In the genomic region with DNA sequence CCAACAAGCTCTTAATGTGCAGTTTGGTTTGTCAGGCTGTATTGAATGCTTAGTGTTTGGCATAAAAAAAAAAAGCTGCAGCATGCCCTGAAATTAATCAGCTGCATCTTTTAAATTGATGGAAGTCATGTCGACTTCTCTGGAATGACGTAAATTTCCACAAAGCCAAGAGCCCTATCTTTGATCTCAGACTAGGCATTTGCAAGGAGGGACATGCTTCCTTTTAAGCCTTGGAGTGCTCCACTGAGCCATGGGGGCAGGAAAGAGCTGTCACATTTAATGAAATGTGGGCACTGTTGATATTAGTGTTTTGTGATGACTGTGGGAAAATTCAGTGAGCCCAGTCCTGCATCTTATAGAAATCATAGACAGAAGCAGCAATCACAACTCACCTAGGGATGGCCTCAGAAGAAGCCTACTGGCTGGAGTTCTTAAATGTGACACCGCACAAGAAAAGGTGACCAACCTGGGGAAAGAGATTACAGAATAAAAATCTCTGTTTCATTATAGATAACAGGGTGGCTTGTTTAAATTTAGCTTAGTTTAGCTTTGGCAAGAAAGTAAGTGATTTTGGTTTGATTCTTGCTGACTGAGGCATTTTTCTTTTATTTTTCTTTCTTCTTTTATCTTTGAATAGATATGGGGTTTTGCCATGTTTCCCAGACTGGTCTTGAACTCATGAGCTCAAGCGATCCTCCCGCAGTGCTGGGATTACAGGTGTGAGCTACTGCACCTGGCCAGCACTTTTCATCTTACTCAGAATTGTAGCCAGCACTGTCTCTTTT, we compare ENCODE assay signal across 1 cellular context.
TF ChIP-seq lines count a peak whose summit lies in the region.

No MANE protein-coding gene starts in this region.

TF ChIP-seq in SK-N-SH, 30 proteins besides CTCF, POLR2A, EP300 and RAD21 (continued from another document):
- TF ChIP-seq, protein P1, sequence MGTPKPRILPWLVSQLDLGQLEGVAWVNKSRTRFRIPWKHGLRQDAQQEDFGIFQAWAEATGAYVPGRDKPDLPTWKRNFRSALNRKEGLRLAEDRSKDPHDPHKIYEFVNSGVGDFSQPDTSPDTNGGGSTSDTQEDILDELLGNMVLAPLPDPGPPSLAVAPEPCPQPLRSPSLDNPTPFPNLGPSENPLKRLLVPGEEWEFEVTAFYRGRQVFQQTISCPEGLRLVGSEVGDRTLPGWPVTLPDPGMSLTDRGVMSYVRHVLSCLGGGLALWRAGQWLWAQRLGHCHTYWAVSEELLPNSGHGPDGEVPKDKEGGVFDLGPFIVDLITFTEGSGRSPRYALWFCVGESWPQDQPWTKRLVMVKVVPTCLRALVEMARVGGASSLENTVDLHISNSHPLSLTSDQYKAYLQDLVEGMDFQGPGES (IDR thresholded peaks at IDR 0.05; ENCODE audit: low read depth, low read length) = no peak
- no peak for TF ChIP-seq GABPA (IDR thresholded peaks at IDR 0.05; ENCODE audit: low read depth)
- TF ChIP-seq USF1 (IDR thresholded peaks at IDR 0.05; ENCODE audit: borderline replicate concordance, low read depth) = no peak
- peak; percentile 58; the same call in 1 of the 2 replicates for TF ChIP-seq NFIC (IDR thresholded peaks at IDR 0.05; ENCODE audit: borderline replicate concordance)
- no peak for TF ChIP-seq RFX5 (IDR thresholded peaks at IDR 0.05; ENCODE audit: low read length)
- TF ChIP-seq, protein P2, sequence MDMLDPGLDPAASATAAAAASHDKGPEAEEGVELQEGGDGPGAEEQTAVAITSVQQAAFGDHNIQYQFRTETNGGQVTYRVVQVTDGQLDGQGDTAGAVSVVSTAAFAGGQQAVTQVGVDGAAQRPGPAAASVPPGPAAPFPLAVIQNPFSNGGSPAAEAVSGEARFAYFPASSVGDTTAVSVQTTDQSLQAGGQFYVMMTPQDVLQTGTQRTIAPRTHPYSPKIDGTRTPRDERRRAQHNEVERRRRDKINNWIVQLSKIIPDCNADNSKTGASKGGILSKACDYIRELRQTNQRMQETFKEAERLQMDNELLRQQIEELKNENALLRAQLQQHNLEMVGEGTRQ (IDR thresholded peaks at IDR 0.05; ENCODE audit: borderline replicate concordance, low read depth, low read length) = no peak
- TF ChIP-seq MXI1 (IDR thresholded peaks at IDR 0.05; ENCODE audit: low read depth, low read length) = peak; percentile 44; the same call in 1 of the 2 replicates
- TF ChIP-seq PBX3 (IDR thresholded peaks at IDR 0.05) = peak; percentile 94
- TF ChIP-seq, protein P3, sequence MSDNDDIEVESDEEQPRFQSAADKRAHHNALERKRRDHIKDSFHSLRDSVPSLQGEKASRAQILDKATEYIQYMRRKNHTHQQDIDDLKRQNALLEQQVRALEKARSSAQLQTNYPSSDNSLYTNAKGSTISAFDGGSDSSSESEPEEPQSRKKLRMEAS (IDR thresholded peaks at IDR 0.05; ENCODE audit: low read depth) = no peak
- no peak for TF ChIP-seq EZH2phosphoT487 (IDR thresholded peaks at IDR 0.05; ENCODE audit: borderline replicate concordance, low read depth)
- TF ChIP-seq YY1 (IDR thresholded peaks at IDR 0.05; ENCODE audit: low read depth) = no peak
- TF ChIP-seq POLR2AphosphoS5 (IDR thresholded peaks at IDR 0.05; ENCODE audit: low read depth, low read length) = no peak
- no peak for TF ChIP-seq FOXM1 (IDR thresholded peaks at IDR 0.05; ENCODE audit: low read depth)
- peak; percentile 57; the same call in 1 of the 2 replicates for TF ChIP-seq TEAD4 (IDR thresholded peaks at IDR 0.05; ENCODE audit: borderline replicate concordance, insufficient read depth)
- TF ChIP-seq FOXJ3 (CRISPR knock-in tag; IDR thresholded peaks at IDR 0.05) = 0 out of 2 replicates have a peak, but pooled peaks have one; percentile 19
- no peak for TF ChIP-seq SMC3 (IDR thresholded peaks at IDR 0.05; ENCODE audit: low read depth, low read length)
- no peak for TF ChIP-seq TAF1 (IDR thresholded peaks at IDR 0.05; ENCODE audit: borderline replicate concordance, low read depth, low read length)
- peak; percentile 50; the same call in 1 of the 2 replicates for TF ChIP-seq RXRA (IDR thresholded peaks at IDR 0.05; ENCODE audit: borderline replicate concordance, low read depth)
- no peak for TF ChIP-seq MEF2A (IDR thresholded peaks at IDR 0.05; ENCODE audit: borderline replicate concordance, low read depth)
- 0 out of 2 replicates have a peak, but pooled peaks have one; percentile 17 for TF ChIP-seq SIN3A (IDR thresholded peaks at IDR 0.05; ENCODE audit: borderline replicate concordance, low read depth, low read length)
- peak; percentile 18; the same call in 1 of the 2 replicates for TF ChIP-seq FOSL2 (IDR thresholded peaks at IDR 0.05; ENCODE audit: borderline replicate concordance, low read depth)
- no peak for TF ChIP-seq NRF1 (IDR thresholded peaks at IDR 0.05; ENCODE audit: low read depth, low read length)
